In the genomic region with DNA sequence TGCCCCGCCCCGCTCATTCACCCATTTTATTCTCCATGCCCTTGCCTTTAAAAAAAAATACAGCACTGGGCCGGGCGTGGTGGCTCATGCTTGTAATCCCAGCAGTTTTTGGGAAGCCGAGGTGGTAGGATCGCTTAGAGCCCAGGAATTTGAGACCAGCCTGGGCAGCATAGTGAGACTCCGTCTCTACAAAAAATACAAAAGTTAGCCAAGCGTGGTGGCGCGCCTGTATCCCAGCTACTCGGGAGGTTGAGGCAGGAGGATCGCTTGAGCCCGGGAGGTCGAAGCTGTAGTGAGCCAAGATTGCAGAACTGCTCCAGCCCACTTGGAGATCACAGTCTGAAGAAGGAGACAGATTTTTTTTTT, we compare ENCODE assay signal across 8 cellular contexts. TPM values are rescaled to one million over a fixed set of nuclear protein-coding genes. Genes with fewer than 3 reads are reported as not detected.
DNase-seq lines count a peak whose midpoint lies in the region; ATAC-seq and TF ChIP-seq lines count a peak whose summit lies in the region.

No MANE protein-coding gene starts in this region.

- H3K36me3 ChIP-seq in mammary epithelial cell (ENCODE audit: insufficient read depth, low read length) (no peaks in the 10 kb centered on the region), muscle layer of duodenum (ENCODE audit: control insufficient read depth in 1 of 2, insufficient read depth in 2 of 2, low read length in 2 of 2) (no peaks in the 10 kb centered on the region), upper lobe of left lung (no peaks in the 10 kb centered on the region)

- no peaks in the 10 kb centered on the region for H4K20me1 ChIP-seq in mammary epithelial cell (ENCODE audit: insufficient read depth, low read length)

- no peak for TF ChIP-seq POLR2A in upper lobe of left lung (IDR thresholded peaks at IDR 0.05)

- H3K4me2 ChIP-seq in mammary epithelial cell (ENCODE audit: insufficient read depth, low read depth, low read length) = peak overlapping the region; percentile 95

- H3K27me3 ChIP-seq in mammary epithelial cell (ENCODE audit: insufficient read depth, low read length) (no peaks in the 10 kb centered on the region), muscle layer of duodenum (ENCODE audit: low read depth, low read length) (no peaks in the 10 kb centered on the region), upper lobe of left lung (no peaks in the 10 kb centered on the region)

- no peak for TF ChIP-seq CTCF in mammary epithelial cell (conservative IDR thresholded peaks at IDR 0.05 in 1 of 2, IDR thresholded peaks at IDR 0.05 in 1 of 2; ENCODE audit: extremely low read depth in 1 of 2, insufficient read depth in 1 of 2, low read depth in 1 of 2, low read length in 2 of 2)
- no peak for TF ChIP-seq CTCF in upper lobe of left lung (IDR thresholded peaks at IDR 0.05)

- TF ChIP-seq EP300 in upper lobe of left lung (IDR thresholded peaks at IDR 0.05) = no peak

- peak overlapping the region; percentile 96 for H2AFZ ChIP-seq in mammary epithelial cell (ENCODE audit: low read depth, low read length)

- no peak overlapping the region for H3K27ac Mint-ChIP-seq in activated naive CD4-positive, alpha-beta T cell treated with anti-CD3 and anti-CD28 coated beads, Interleukin-2, amount 50 U/mL, for 24 hours

- H3K27ac ChIP-seq in mammary epithelial cell (ENCODE audit: insufficient read depth, low read depth, low read length) (no peak overlapping the region), muscle layer of duodenum (ENCODE audit: low read length) (no peak overlapping the region), upper lobe of left lung (no peak overlapping the region)

- no peak for DNase-seq in activated naive CD4-positive, alpha-beta T cell treated with Interleukin-2 at 50 U/mL for 16 hours
- DNase-seq in mammary epithelial cell (no peak), upper lobe of left lung (no peak), glomerular visceral epithelial cell (ENCODE audit: extremely low spot score) (no peak)
- DNase-seq in stimulated activated CD4-positive, alpha-beta T cell treated with anti-CD3 and anti-CD28 coated beads, Interleukin-4, amount 100 ng/mL, for 24 hours = no peak

- peaks cover 12% of the 10 kb centered on the region for H3K4me1 Mint-ChIP-seq in activated naive CD4-positive, alpha-beta T cell treated with anti-CD3 and anti-CD28 coated beads, Interleukin-2, amount 50 U/mL, for 24 hours

- H3K79me2 ChIP-seq in mammary epithelial cell (ENCODE audit: insufficient read depth, low read length) = no peaks in the 10 kb centered on the region

- no peak for ATAC-seq in upper lobe of left lung (ENCODE audit: low FRiP score in 2 of 2)
- no peak for ATAC-seq in GM21786 (IDR thresholded peaks at IDR 0.05; ENCODE audit: unreplicated experiment)

- 67% methylated on average over 7 of the region's 14 CpGs for WGBS in mammary epithelial cell (ENCODE audit: low coverage, missing lambda C conversion rate)
- 67 to 70% methylated on average over 14 of the region's 14 CpGs for WGBS in upper lobe of left lung, 2 donors

- H3K4me3 ChIP-seq in mammary epithelial cell (replicated peaks in 1 of 3; ENCODE audit: insufficient read depth in 1 of 3, low read depth in 2 of 3, low read length in 3 of 3) (peak overlapping the region; percentile 64 to 83 (median 70)), muscle layer of duodenum (ENCODE audit: low read depth in 1 of 2, low read length in 2 of 2) (peak overlapping the region; percentile 7 to 86), upper lobe of left lung (peak overlapping the region in 3 of 4 donors; percentile 63 to 84 (median 80))

- H3K9me3 Mint-ChIP-seq in activated naive CD4-positive, alpha-beta T cell treated with anti-CD3 and anti-CD28 coated beads, Interleukin-2, amount 50 U/mL, for 24 hours = no peaks in the 10 kb centered on the region

- H3K4me1 ChIP-seq in mammary epithelial cell (ENCODE audit: insufficient read depth, low read length) (peaks cover 5% of the 10 kb centered on the region), muscle layer of duodenum (ENCODE audit: control insufficient read depth in 1 of 2, insufficient read depth in 2 of 2, low read length in 2 of 2) (no peaks in the 10 kb centered on the region), upper lobe of left lung (peaks cover 8 to 12% (median 10%) of the 10 kb centered on the region in 4 donors)

- intact Hi-C loops in mammary epithelial cell (cut with micrococcal nuclease) = loop anchor here (10.0 kb wide), 1 partner anchor 361 kb away; no protein-coding TSS in a partner anchor

- no peaks in the 10 kb centered on the region for H3K36me3 Mint-ChIP-seq in activated naive CD4-positive, alpha-beta T cell treated with anti-CD3 and anti-CD28 coated beads, Interleukin-2, amount 50 U/mL, for 24 hours

- dilution Hi-C loops in mammary epithelial cell (cut with HindIII; ENCODE audit: low sequenced_read_pairs) = no loop called here

- H3K4me3 Mint-ChIP-seq in activated naive CD4-positive, alpha-beta T cell treated with anti-CD3 and anti-CD28 coated beads, Interleukin-2, amount 50 U/mL, for 24 hours = peak overlapping the region; percentile 98

- in situ Hi-C loops in mammary epithelial cell (cut with MboI; ENCODE audit: low sequenced_read_pairs in 2 of 2) = no loop called here

- no peak overlapping the region for H3K9ac ChIP-seq in mammary epithelial cell (ENCODE audit: insufficient read depth, low read length)

- CTCF ChIA-PET in mammary epithelial cell (lab: Charles Lee; ENCODE audit: low non-redundant PET) = no interaction called here

- BruUV-seq in mammary epithelial cell (replicated peaks; lab: Mats Ljungman, UMichigan) = no TSS peak

- no peaks in the 10 kb centered on the region for H3K9me3 ChIP-seq in mammary epithelial cell (replicated peaks; ENCODE audit: insufficient read depth, low read length)
- H3K9me3 ChIP-seq in muscle layer of duodenum (ENCODE audit: control insufficient read depth in 1 of 2, low read length in 2 of 2) = no peaks in the 10 kb centered on the region
- H3K9me3 ChIP-seq in upper lobe of left lung = no peaks in the 10 kb centered on the region

- no peaks in the 10 kb centered on the region for H3K27me3 Mint-ChIP-seq in activated naive CD4-positive, alpha-beta T cell treated with anti-CD3 and anti-CD28 coated beads, Interleukin-2, amount 50 U/mL, for 24 hours

RNA-seq across cellular contexts. Expression of gene KIF6, which starts 0.4 kb away (rescaled TPM):
- total RNA-seq in mammary epithelial cell (under 1 TPM; 0.33 to 0.66 TPM), upper lobe of left lung (1 to 10 TPM in 4 of 6 donors, under 1 TPM in 2; 0.55 to 7.9 (median 1.5) TPM)
- 0.32 TPM for polyA plus RNA-seq in mammary epithelial cell
- not detected for polyA minus RNA-seq in mammary epithelial cell
